Comparison of ENCODE assay signal across 8 cellular contexts in genomic region chr19:48618278-48618915, GRCh38. TPM values are rescaled to one million over a fixed set of nuclear protein-coding genes. Genes with fewer than 3 reads are reported as not detected.
A peak's percentile ranks its signal among the peaks of the same experiment; 100 is the strongest.
DNase-seq lines count a peak whose midpoint lies in the region; ATAC-seq and TF ChIP-seq lines count a peak whose summit lies in the region.
"Had no signal": no experiment of that assay in that cellular context is flagged by ENCODE, and none has a peak within 500 bp of the region (broad histone marks: within the 10 kb centered on the region; RNA-seq: fewer than 3 reads in every experiment).

No MANE protein-coding gene starts in this region.

- H3K36me3 ChIP-seq in iPS-15b (ENCODE audit: control insufficient read depth, insufficient read depth, low read length) (peaks cover 32% of the 10 kb centered on the region), stomach (peaks cover 24 to 32% (median 30%) of the 10 kb centered on the region in 4 donors)

- WGBS in stomach, 5 donors = 0 to 2% (median 1%) methylated on average over 18 of the region's 18 CpGs

- peak overlapping the region; percentile 99 for H3K27ac Mint-ChIP-seq in activated naive CD4-positive, alpha-beta T cell treated with anti-CD3 and anti-CD28 coated beads, Interleukin-2, amount 50 U/mL, for 24 hours

- H3K4me3 ChIP-seq in iPS-15b (ENCODE audit: low read depth, low read length) = peak overlapping the region; percentile 98
- H3K4me3 ChIP-seq in stomach = peak overlapping the region; percentile 72 to 93 (median 90)

- H3K27me3 Mint-ChIP-seq in activated naive CD4-positive, alpha-beta T cell treated with anti-CD3 and anti-CD28 coated beads, Interleukin-2, amount 50 U/mL, for 24 hours = no peaks in the 10 kb centered on the region

- DNase-seq in HT-29 (ENCODE audit: low spot score) = peak; percentile 49
- DNase-seq in stomach = no peak
- no peak for DNase-seq in dedifferentiated amniotic fluid mesenchymal stem cell (ENCODE audit: extremely low spot score)

- no peaks in the 10 kb centered on the region for H3K27me3 ChIP-seq in iPS-15b (ENCODE audit: control insufficient read depth, insufficient read depth, low read length)
- no peaks in the 10 kb centered on the region for H3K27me3 ChIP-seq in stomach

- H3K4me1 ChIP-seq in iPS-15b (ENCODE audit: control insufficient read depth, insufficient read depth, low read length) (peaks cover 24% of the 10 kb centered on the region), stomach (peaks cover 45 to 76% (median 62%) of the 10 kb centered on the region in 4 donors)

- peak overlapping the region; percentile 96 for H3K4me3 Mint-ChIP-seq in activated naive CD4-positive, alpha-beta T cell treated with anti-CD3 and anti-CD28 coated beads, Interleukin-2, amount 50 U/mL, for 24 hours

- intact Hi-C loops in stomach (cut with DNase I; ENCODE audit: low total_unique reads) = no loop called here

- TF ChIP-seq EP300 in stomach (IDR thresholded peaks at IDR 0.05) = no peak

- no peak for TF ChIP-seq CTCF in stomach (IDR thresholded peaks at IDR 0.05)

- ATAC-seq in HG03025 (IDR thresholded peaks at IDR 0.05; ENCODE audit: low FRiP score, unreplicated experiment) = no peak
- ATAC-seq in HG03097 (IDR thresholded peaks at IDR 0.05; ENCODE audit: low FRiP score, unreplicated experiment) = no peak

- H3K9me3 ChIP-seq in iPS-15b (ENCODE audit: control insufficient read depth, insufficient read depth, low read length) (no peaks in the 10 kb centered on the region), stomach (no peaks in the 10 kb centered on the region)

- peaks cover 42% of the 10 kb centered on the region for H3K4me1 Mint-ChIP-seq in activated naive CD4-positive, alpha-beta T cell treated with anti-CD3 and anti-CD28 coated beads, Interleukin-2, amount 50 U/mL, for 24 hours

- H3K9me3 Mint-ChIP-seq in activated naive CD4-positive, alpha-beta T cell treated with anti-CD3 and anti-CD28 coated beads, Interleukin-2, amount 50 U/mL, for 24 hours = no peaks in the 10 kb centered on the region

- H3K9ac ChIP-seq in iPS-15b (ENCODE audit: low read depth, low read length) = peak overlapping the region; percentile 100

- peak overlapping the region; percentile 77 to 94 (median 93) for H3K27ac ChIP-seq in stomach

- peaks cover 35% of the 10 kb centered on the region for H3K36me3 Mint-ChIP-seq in activated naive CD4-positive, alpha-beta T cell treated with anti-CD3 and anti-CD28 coated beads, Interleukin-2, amount 50 U/mL, for 24 hours

- no peak for TF ChIP-seq POLR2A in stomach (IDR thresholded peaks at IDR 0.05)

RNA-seq across cellular contexts. Expression of gene RPL18, which starts 0.6 kb away (rescaled TPM):
- total RNA-seq in HT-29 (2014; rRNA removed; shearing (Covaris generic)) = 6,271 and 6,382 TPM in 2 replicates
- total RNA-seq in stomach = 1,000 to 10,000 TPM; 1,272 to 3,316 (median 1,768) TPM
- polyA plus RNA-seq in stomach = 1,000 to 10,000 TPM; 2,771 to 3,739 (median 3,620) TPM

RNA-seq across cellular contexts. Expression of gene SPHK2, which starts 0.9 kb away (rescaled TPM):
- total RNA-seq in HT-29 (2014; rRNA removed; shearing (Covaris generic)) = 114 and 115 TPM in 2 replicates
- 100 to 1,000 TPM in 1 of 5 donors, 10 to 100 TPM in 4; 10.6 to 156 (median 19.2) TPM for total RNA-seq in stomach
- polyA plus RNA-seq in stomach = 10 to 100 TPM in 2 of 3 donors, 1 to 10 TPM in 1; 9.4 to 20.5 (median 19.9) TPM

RNA-seq across cellular contexts. Expression of gene FAM83E, which starts 3.5 kb away (rescaled TPM):
- total RNA-seq in HT-29 (2014; rRNA removed; shearing (Covaris generic)) = 15.9 and 18.5 TPM in 2 replicates
- 100 to 1,000 TPM in 2 of 5 donors, 10 to 100 TPM in 3; 17.5 to 275 (median 56.0) TPM for total RNA-seq in stomach
- 10 to 100 TPM; 13.3 to 62.5 (median 15.4) TPM for polyA plus RNA-seq in stomach

RNA-seq across cellular contexts. Expression of gene SPACA4, which starts 11.9 kb away (rescaled TPM):
- 2.3 and 3.4 TPM in 2 replicates for total RNA-seq in HT-29 (2014; rRNA removed; shearing (Covaris generic))
- not detected for total RNA-seq in stomach
- not detected for polyA plus RNA-seq in stomach
- total RNA-seq: NCI-H460 had no signal

RNA-seq across cellular contexts. Expression of gene DBP, which starts 18.8 kb away (rescaled TPM):
- 19.4 and 27.9 TPM in 2 replicates for total RNA-seq in HT-29 (2014; rRNA removed; shearing (Covaris generic))
- total RNA-seq in stomach = 10 to 100 TPM in 1 of 5 donors, 1 to 10 TPM in 3, not detected in 1; 7.2 to 21.7 (median 9.7) TPM
- 10 to 100 TPM in 1 of 3 donors, 1 to 10 TPM in 2; 4.2 to 29.0 (median 9.2) TPM for polyA plus RNA-seq in stomach
